In genomic region chr1:207050428-207050767, GRCh38 we compare ENCODE assay signal across 8 cellular contexts. TPM values are rescaled to one million over a fixed set of nuclear protein-coding genes. Genes with fewer than 3 reads are reported as not detected.
A peak's percentile ranks its signal among the peaks of the same experiment; 100 is the strongest.
DNase-seq lines count a peak whose midpoint lies in the region; ATAC-seq and TF ChIP-seq lines count a peak whose summit lies in the region.

No MANE protein-coding gene starts in this region.

- H3K4me3 ChIP-seq in GM06990 (replicated peaks; ENCODE audit: low read depth, low read length), result peak overlapping the region; percentile 74
- peak overlapping the region; percentile 95 for H3K4me3 ChIP-seq in NT2/D1 (ENCODE audit: insufficient read length, low read depth)
- peak overlapping the region; percentile 96 for H3K4me3 ChIP-seq in choroid plexus epithelial cell (ENCODE audit: low read depth, low read length)
- peak overlapping the region; percentile 91 for H3K4me3 ChIP-seq in mucosa of stomach (ENCODE audit: low read length)

- no peaks in the 10 kb centered on the region for H3K9me3 ChIP-seq in NT2/D1 (ENCODE audit: insufficient read depth, low read length)
- no peaks in the 10 kb centered on the region for H3K9me3 ChIP-seq in mucosa of stomach (ENCODE audit: control insufficient read depth, low read length)

- peaks cover 2% of the 10 kb centered on the region for H3K4me1 ChIP-seq in NT2/D1 (ENCODE audit: insufficient read depth, insufficient read length)
- peaks cover 28% of the 10 kb centered on the region for H3K4me1 ChIP-seq in mucosa of stomach (ENCODE audit: control insufficient read depth, insufficient read depth, low read length)

- TF ChIP-seq CTCF in GM06990 (IDR thresholded peaks at IDR 0.05; ENCODE audit: insufficient read depth, low read length, poor library complexity, severe bottlenecking) (no peak), choroid plexus epithelial cell (conservative IDR thresholded peaks at IDR 0.05; ENCODE audit: low read depth, low read length) (peak; percentile 1)

- no peak for ATAC-seq in GM18861 (IDR thresholded peaks at IDR 0.05; ENCODE audit: unreplicated experiment)

- H3K27me3 ChIP-seq in GM06990 (replicated peaks; ENCODE audit: control insufficient read depth, insufficient read depth, low read length) (no peaks in the 10 kb centered on the region), NT2/D1 (ENCODE audit: insufficient read depth, insufficient read length) (no peaks in the 10 kb centered on the region), mucosa of stomach (ENCODE audit: control insufficient read depth, insufficient read depth, low read length) (no peaks in the 10 kb centered on the region)

- DNase-seq in GM06990 (ENCODE audit: extremely low read depth, insufficient read length) (no peak), NT2/D1 (ENCODE audit: low read depth, low spot score) (no peak), choroid plexus epithelial cell (ENCODE audit: low read depth) (peak; percentile 14), NCI-H1694 treated with DMSO at 0.1 percent for 48 hours (lab: John Stamatoyannopoulos, UW) (no peak), cerebellum (ENCODE audit: low spot score) (no peak)
- DNase-seq in stimulated activated CD4-positive, alpha-beta T cell treated with anti-CD3 and anti-CD28 coated beads, Interleukin-1b, Interleukin-23, amount 100 ng/mL, for 48 hours, result no peak

- peaks cover 8% of the 10 kb centered on the region for H3K36me3 ChIP-seq in GM06990 (ENCODE audit: control insufficient read depth, insufficient read depth, low read length)
- H3K36me3 ChIP-seq in NT2/D1 (ENCODE audit: insufficient read depth, insufficient read length, low read length), result peaks cover 37% of the 10 kb centered on the region
- no peaks in the 10 kb centered on the region for H3K36me3 ChIP-seq in mucosa of stomach (ENCODE audit: control insufficient read depth, insufficient read depth, low read length)

- H3K9ac ChIP-seq in NT2/D1 (ENCODE audit: insufficient read length, low read depth) (peak overlapping the region; percentile 90), mucosa of stomach (ENCODE audit: low read length) (peak overlapping the region; percentile 99)

RNA-seq across cellular contexts. Expression of gene YOD1, which starts 0.6 kb away (rescaled TPM):
- 18.9 TPM for total RNA-seq in cerebellum

RNA-seq across cellular contexts. Expression of gene PFKFB2, which starts 2.7 kb away (rescaled TPM):
- total RNA-seq in cerebellum, result 10.4 TPM

RNA-seq across cellular contexts. Expression of gene C1orf116, which starts 17.8 kb away (rescaled TPM):
- total RNA-seq in cerebellum, result 0.09 TPM

RNA-seq across cellular contexts. Expression of gene C4BPB, which starts 38.3 kb away (rescaled TPM):
- not detected for total RNA-seq in cerebellum

RNA-seq across cellular contexts. Expression of gene C4BPA, which starts 53.6 kb away (rescaled TPM):
- total RNA-seq in cerebellum, result not detected
